In the genomic region with DNA sequence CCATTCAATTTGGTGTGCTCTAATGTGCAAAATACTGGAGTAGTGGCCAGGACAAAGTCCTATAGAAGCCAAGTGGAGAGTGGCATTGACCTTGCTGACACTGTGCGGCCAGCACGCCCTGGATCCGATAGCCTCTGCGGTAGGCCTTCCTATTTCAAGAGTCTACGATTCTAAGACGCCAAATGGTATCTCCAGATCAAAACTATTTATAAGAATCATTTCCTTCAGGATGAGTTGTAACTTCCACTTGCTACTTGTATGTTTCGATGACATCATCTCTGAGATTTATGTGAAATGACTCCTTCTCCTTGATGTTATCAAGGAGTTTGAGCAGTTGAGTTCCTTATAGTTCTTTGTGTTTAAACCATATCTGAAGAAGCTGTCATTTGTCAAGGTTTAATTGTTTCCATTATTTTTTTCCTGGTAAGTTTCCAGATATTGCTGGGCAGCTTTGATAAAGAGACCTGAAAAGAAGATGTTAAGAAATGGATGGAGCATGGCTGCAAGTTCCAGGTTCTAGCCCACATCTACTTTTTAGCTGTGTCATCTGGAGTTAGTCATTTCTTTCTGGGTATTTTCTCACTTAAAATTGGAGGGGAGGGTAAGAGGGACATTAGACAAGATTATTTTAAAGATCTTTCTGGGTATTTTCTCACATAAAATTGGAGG, we compare ENCODE assay signal across 16 cellular contexts.
A peak's percentile ranks its signal among the peaks of the same experiment; 100 is the strongest.
DNase-seq lines count a peak whose midpoint lies in the region; ATAC-seq and TF ChIP-seq lines count a peak whose summit lies in the region.
"Had no signal": no experiment of that assay in that cellular context is flagged by ENCODE, and none has a peak within 500 bp of the region (broad histone marks: within the 10 kb centered on the region; RNA-seq: fewer than 3 reads in every experiment).

No MANE protein-coding gene starts in this region.

- no peaks in the 10 kb centered on the region for H3K27me3 ChIP-seq in H7 (ENCODE audit: control insufficient read depth, insufficient read depth, low read length)
- H3K27me3 ChIP-seq: sigmoid colon had no signal

- TF ChIP-seq CTCF in fibroblast of mammary gland (conservative IDR thresholded peaks at IDR 0.05; ENCODE audit: control insufficient read depth, insufficient read depth, low read depth, low read length), result no peak

- H3K36me3 ChIP-seq in H7 (replicated peaks; ENCODE audit: control insufficient read depth, insufficient read depth, low read length), result no peaks in the 10 kb centered on the region
- H3K36me3 ChIP-seq: sigmoid colon had no signal

- peak; percentile 98 for DNase-seq in A172 (ENCODE audit: low spot score)
- peak; percentile 91 for DNase-seq in EH (ENCODE audit: low read depth)
- DNase-seq in fibroblast of mammary gland (ENCODE audit: low read depth), result peak; percentile 75
- no peak for DNase-seq in H7
- no peak for DNase-seq in NCI-H2107 treated with DMSO at 0.1 percent for 48 hours (lab: John Stamatoyannopoulos, UW; ENCODE audit: unreplicated experiment)
- no peak for DNase-seq in HuH-7 (ENCODE audit: low spot score)
- DNase-seq: activated naive CD8-positive, alpha-beta T cell treated with anti-CD3 and anti-CD28 coated beads, Interleukin-2, amount 10 ng/mL, durations not matched to agents 7 days and 5 days; CD4-positive, alpha-beta memory T cell; H9; KG1; NCI-H2171; RPMI8226; sigmoid colon had no signal

- no peak overlapping the region for H3K4me3 ChIP-seq in fibroblast of mammary gland (ENCODE audit: control insufficient read depth, low read depth, low read length)
- H3K4me3 ChIP-seq in H7 (ENCODE audit: insufficient read depth, low read depth, low read length), result no peak overlapping the region
- H3K4me3 ChIP-seq: sigmoid colon had no signal

- ATAC-seq in SK-N-SH treated with all-trans-retinoic acid at 6 μM for 48 hours, result peak; percentile 84
- ATAC-seq in GM21529 (IDR thresholded peaks at IDR 0.05; ENCODE audit: unreplicated experiment), result no peak
- ATAC-seq: WTC11 had no signal

TF ChIP-seq in SK-N-SH treated with all-trans-retinoic acid at 6 μM for 48 hours, 23 proteins besides CTCF, POLR2A, EP300 and RAD21:
- TF ChIP-seq, protein P1, sequence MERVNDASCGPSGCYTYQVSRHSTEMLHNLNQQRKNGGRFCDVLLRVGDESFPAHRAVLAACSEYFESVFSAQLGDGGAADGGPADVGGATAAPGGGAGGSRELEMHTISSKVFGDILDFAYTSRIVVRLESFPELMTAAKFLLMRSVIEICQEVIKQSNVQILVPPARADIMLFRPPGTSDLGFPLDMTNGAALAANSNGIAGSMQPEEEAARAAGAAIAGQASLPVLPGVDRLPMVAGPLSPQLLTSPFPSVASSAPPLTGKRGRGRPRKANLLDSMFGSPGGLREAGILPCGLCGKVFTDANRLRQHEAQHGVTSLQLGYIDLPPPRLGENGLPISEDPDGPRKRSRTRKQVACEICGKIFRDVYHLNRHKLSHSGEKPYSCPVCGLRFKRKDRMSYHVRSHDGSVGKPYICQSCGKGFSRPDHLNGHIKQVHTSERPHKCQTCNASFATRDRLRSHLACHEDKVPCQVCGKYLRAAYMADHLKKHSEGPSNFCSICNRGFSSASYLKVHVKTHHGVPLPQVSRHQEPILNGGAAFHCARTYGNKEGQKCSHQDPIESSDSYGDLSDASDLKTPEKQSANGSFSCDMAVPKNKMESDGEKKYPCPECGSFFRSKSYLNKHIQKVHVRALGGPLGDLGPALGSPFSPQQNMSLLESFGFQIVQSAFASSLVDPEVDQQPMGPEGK (CRISPR knock-in tag; IDR thresholded peaks at IDR 0.05; ENCODE audit: borderline replicate concordance), result peak; percentile 89; the same call in 1 of the 2 replicates
- TF ChIP-seq, protein P2, sequence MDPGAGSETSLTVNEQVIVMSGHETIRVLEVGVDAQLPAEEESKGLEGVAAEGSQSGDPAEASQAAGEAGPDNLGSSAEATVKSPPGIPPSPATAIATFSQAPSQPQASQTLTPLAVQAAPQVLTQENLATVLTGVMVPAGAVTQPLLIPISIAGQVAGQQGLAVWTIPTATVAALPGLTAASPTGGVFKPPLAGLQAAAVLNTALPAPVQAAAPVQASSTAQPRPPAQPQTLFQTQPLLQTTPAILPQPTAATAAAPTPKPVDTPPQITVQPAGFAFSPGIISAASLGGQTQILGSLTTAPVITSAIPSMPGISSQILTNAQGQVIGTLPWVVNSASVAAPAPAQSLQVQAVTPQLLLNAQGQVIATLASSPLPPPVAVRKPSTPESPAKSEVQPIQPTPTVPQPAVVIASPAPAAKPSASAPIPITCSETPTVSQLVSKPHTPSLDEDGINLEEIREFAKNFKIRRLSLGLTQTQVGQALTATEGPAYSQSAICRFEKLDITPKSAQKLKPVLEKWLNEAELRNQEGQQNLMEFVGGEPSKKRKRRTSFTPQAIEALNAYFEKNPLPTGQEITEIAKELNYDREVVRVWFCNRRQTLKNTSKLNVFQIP (CRISPR knock-in tag; IDR thresholded peaks at IDR 0.05; ENCODE audit: borderline replicate concordance, low read depth), result peak; percentile 25; the same call in 1 of the 2 replicates
- TF ChIP-seq OSR1 (CRISPR knock-in tag; IDR thresholded peaks at IDR 0.05) (no peak), SNAI2 (CRISPR knock-in tag; IDR thresholded peaks at IDR 0.05) (peak; percentile 93), ZFP3 (CRISPR knock-in tag; IDR thresholded peaks at IDR 0.05) (peak; percentile 67), PPARA (CRISPR knock-in tag; IDR thresholded peaks at IDR 0.05; ENCODE audit: borderline replicate concordance) (no peak), TCF4 (CRISPR knock-in tag; IDR thresholded peaks at IDR 0.05; ENCODE audit: borderline replicate concordance) (0 out of 2 replicates have a peak, but pooled peaks have one; percentile 29), CSDC2 (CRISPR knock-in tag; IDR thresholded peaks at IDR 0.05) (peak; percentile 18; the same call in 1 of the 2 replicates), GLIS3 (CRISPR knock-in tag; IDR thresholded peaks at IDR 0.05) (no peak), ESRRG (CRISPR knock-in tag; IDR thresholded peaks at IDR 0.05) (no peak), ZFP30 (CRISPR knock-in tag; IDR thresholded peaks at IDR 0.05) (no peak), ZC3H10 (CRISPR knock-in tag; IDR thresholded peaks at IDR 0.05) (no peak; the same call in 1 of the 2 replicates), ISL1 (CRISPR knock-in tag; IDR thresholded peaks at IDR 0.05) (peak; percentile 99), TOX (CRISPR knock-in tag; IDR thresholded peaks at IDR 0.05; ENCODE audit: borderline replicate concordance) (peak; percentile 80; the same call in 1 of the 2 replicates)
- TF ChIP-seq, protein P3, sequence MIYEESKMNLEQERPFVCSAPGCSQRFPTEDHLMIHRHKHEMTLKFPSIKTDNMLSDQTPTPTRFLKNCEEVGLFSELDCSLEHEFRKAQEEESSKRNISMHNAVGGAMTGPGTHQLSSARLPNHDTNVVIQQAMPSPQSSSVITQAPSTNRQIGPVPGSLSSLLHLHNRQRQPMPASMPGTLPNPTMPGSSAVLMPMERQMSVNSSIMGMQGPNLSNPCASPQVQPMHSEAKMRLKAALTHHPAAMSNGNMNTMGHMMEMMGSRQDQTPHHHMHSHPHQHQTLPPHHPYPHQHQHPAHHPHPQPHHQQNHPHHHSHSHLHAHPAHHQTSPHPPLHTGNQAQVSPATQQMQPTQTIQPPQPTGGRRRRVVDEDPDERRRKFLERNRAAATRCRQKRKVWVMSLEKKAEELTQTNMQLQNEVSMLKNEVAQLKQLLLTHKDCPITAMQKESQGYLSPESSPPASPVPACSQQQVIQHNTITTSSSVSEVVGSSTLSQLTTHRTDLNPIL (CRISPR knock-in tag; IDR thresholded peaks at IDR 0.05; ENCODE audit: low read depth), result peak; percentile 98
- TF ChIP-seq, protein P4, sequence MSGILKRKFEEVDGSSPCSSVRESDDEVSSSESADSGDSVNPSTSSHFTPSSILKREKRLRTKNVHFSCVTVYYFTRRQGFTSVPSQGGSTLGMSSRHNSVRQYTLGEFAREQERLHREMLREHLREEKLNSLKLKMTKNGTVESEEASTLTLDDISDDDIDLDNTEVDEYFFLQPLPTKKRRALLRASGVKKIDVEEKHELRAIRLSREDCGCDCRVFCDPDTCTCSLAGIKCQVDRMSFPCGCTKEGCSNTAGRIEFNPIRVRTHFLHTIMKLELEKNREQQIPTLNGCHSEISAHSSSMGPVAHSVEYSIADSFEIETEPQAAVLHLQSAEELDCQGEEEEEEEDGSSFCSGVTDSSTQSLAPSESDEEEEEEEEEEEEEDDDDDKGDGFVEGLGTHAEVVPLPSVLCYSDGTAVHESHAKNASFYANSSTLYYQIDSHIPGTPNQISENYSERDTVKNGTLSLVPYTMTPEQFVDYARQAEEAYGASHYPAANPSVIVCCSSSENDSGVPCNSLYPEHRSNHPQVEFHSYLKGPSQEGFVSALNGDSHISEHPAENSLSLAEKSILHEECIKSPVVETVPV (CRISPR knock-in tag; IDR thresholded peaks at IDR 0.05), result peak; percentile 65; the same call in 1 of the 2 replicates

Comparison
In these comparisons a context has a peak if more than half of its experiments do, and no peak if none do; other contexts are left out.
1. DNase-seq: peak in A172 (single experiment), EH (single experiment) and fibroblast of mammary gland (single experiment); none in H7 (single experiment), NCI-H2107 treated with DMSO at 0.1 percent for 48 hours (single experiment) and HuH-7 (single experiment).